In the genomic region with DNA sequence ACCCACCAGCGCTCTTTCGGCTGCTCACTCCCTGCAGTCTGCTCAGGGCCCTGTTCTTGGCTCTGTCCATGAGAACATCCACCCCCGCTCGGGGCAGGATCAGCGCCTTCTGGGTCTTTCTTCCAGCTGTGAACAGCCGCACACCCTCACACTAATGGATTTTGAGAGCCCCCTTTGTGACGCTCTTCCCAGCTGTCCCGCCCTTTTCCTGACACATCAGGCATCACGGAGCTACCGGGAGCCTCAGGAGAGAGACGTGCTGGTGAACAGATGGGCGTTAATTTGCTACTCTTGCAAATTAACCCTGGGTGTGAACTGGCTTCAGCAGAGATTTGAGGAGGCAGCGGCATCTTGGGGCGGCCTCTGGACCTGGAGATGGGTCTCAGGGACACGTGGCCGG, we compare ENCODE assay signal across 18 cellular contexts.
A peak's percentile ranks its signal among the peaks of the same experiment; 100 is the strongest.
DNase-seq lines count a peak whose midpoint lies in the region; ATAC-seq and TF ChIP-seq lines count a peak whose summit lies in the region.
"Had no signal": no experiment of that assay in that cellular context is flagged by ENCODE, and none has a peak within 500 bp of the region (broad histone marks: within the 10 kb centered on the region; RNA-seq: fewer than 3 reads in every experiment).

No MANE protein-coding gene starts in this region.

- H3K4me3 ChIP-seq in neural progenitor cell (no peak overlapping the region), lower lobe of right lung (no peak overlapping the region), spleen (no peak overlapping the region)
- H3K4me3 ChIP-seq: PC-9, SK-N-MC had no signal

- H3K9me3 Mint-ChIP-seq in neural progenitor cell = peaks cover 3% of the 10 kb centered on the region
- H3K9me3 Mint-ChIP-seq: HFFc6 had no signal

- H3K27ac ChIP-seq in RWPE1 (peak overlapping the region; percentile 17; the same call in 1 of the 2 replicates), neural progenitor cell (no peak overlapping the region), lower lobe of right lung (no peak overlapping the region), spleen (peak overlapping the region in 2 of 8 donors; percentile 24 to 70)
- H3K27ac ChIP-seq: PC-9, SK-N-MC had no signal

- H4K20me1 ChIP-seq in neural progenitor cell (ENCODE audit: low read depth) = no peaks in the 10 kb centered on the region

- DNase-seq in D341Med (ENCODE audit: low spot score) (peak; percentile 67), NCI-H1694 (lab: John Stamatoyannopoulos, UW) (peak; percentile 39), RWPE1 (ENCODE audit: low spot score) (no peak), neural progenitor cell (ENCODE audit: low spot score) (no peak), lower lobe of right lung (no peak), UCSD-AML1 (lab: John Stamatoyannopoulos, UW; ENCODE audit: unreplicated experiment) (no peak), spleen (no peak)
- DNase-seq: ACHN, AML-193, DMS53, HFFc6, KG1, NCI-H1048, NCI-H146, NCI-H345, PC-9 had no signal

- H3K9me3 ChIP-seq in neural progenitor cell (ENCODE audit: low read depth) (no peaks in the 10 kb centered on the region), lower lobe of right lung (no peaks in the 10 kb centered on the region), spleen (no peaks in the 10 kb centered on the region)

- no peak overlapping the region for H3K9ac ChIP-seq in neural progenitor cell

- no peak overlapping the region for H3K4me2 ChIP-seq in neural progenitor cell
- H3K4me2 ChIP-seq: PC-9 had no signal

- H3F3A ChIP-seq in neural progenitor cell (ENCODE audit: low read depth) = no peaks in the 10 kb centered on the region

- H3K36me3 ChIP-seq in neural progenitor cell (no peaks in the 10 kb centered on the region), lower lobe of right lung (no peaks in the 10 kb centered on the region), spleen (no peaks in the 10 kb centered on the region)

- no peak overlapping the region for H3K4me3 Mint-ChIP-seq in neural progenitor cell
- H3K4me3 Mint-ChIP-seq: CD14-positive monocyte, HFFc6 had no signal

- CTCF ChIA-PET in RWPE1 (lab: Yijun Ruan, JAX) = interaction anchor here (1.3 kb wide), 1 partner anchor 9 kb away, joined by 4 read pairs; no protein-coding TSS in a partner anchor

- H3K27me3 Mint-ChIP-seq in neural progenitor cell (ENCODE audit: insufficient read depth, low read depth) = peaks cover 8% of the 10 kb centered on the region

- no peaks in the 10 kb centered on the region for H3K79me2 ChIP-seq in neural progenitor cell (ENCODE audit: low read depth)

- TF ChIP-seq POLR2A in spleen (IDR thresholded peaks at IDR 0.05) = no peak

- POLR2A ChIA-PET in RWPE1 (lab: Yijun Ruan, JAX; ENCODE audit: low non-redundant PET) = no interaction called here

- ATAC-seq in lower lobe of right lung = no peak

- H3K36me3 Mint-ChIP-seq in neural progenitor cell = no peaks in the 10 kb centered on the region
- H3K36me3 Mint-ChIP-seq: CD14-positive monocyte had no signal

- TF ChIP-seq CTCF in RWPE1 (conservative IDR thresholded peaks at IDR 0.05; ENCODE audit: low read depth) (no peak), neural progenitor cell (IDR thresholded peaks at IDR 0.05) (no peak), lower lobe of right lung (IDR thresholded peaks at IDR 0.05) (no peak), spleen (IDR thresholded peaks at IDR 0.05 in 8 of 11, conservative IDR thresholded peaks at IDR 0.05 in 3 of 11) (no peak)

- WGBS in spleen, 5 donors = 56 to 72% (median 67%) methylated on average over 16 of the region's 16 CpGs

- no peak overlapping the region for H2AFZ ChIP-seq in neural progenitor cell (replicated peaks)
- H2AFZ ChIP-seq: PC-9 had no signal

- H3K27ac Mint-ChIP-seq in neural progenitor cell = peak overlapping the region; percentile 5
- H3K27ac Mint-ChIP-seq: CD14-positive monocyte, HFFc6 had no signal

- intact Hi-C loops in lower lobe of right lung (cut with DNase I) = no loop called here
- intact Hi-C loops in spleen (cut with DNase I; ENCODE audit: low total_unique reads) = no loop called here

- H3K4me1 Mint-ChIP-seq in neural progenitor cell = peaks cover 7% of the 10 kb centered on the region

- H3K4me1 ChIP-seq in neural progenitor cell (no peaks in the 10 kb centered on the region), lower lobe of right lung (peaks cover 13% of the 10 kb centered on the region), spleen (peaks cover 0 to 20% (median 10%) of the 10 kb centered on the region in 6 donors)

- H3K27me3 ChIP-seq in neural progenitor cell (no peaks in the 10 kb centered on the region), lower lobe of right lung (ENCODE audit: low read depth) (peaks cover 5% of the 10 kb centered on the region), spleen (replicated peaks in 1 of 7) (peaks cover 0 to 15% (median 0%) of the 10 kb centered on the region in 7 donors)

Comparison
In these comparisons a context has a peak if more than half of its experiments do, and no peak if none do; other contexts are left out.
1. DNase-seq: peak in D341Med (single experiment) and NCI-H1694 (single experiment); none in RWPE1 (single experiment), neural progenitor cell (single experiment), lower lobe of right lung (single experiment), UCSD-AML1 (single experiment) and spleen (single experiment).